In the genomic region with DNA sequence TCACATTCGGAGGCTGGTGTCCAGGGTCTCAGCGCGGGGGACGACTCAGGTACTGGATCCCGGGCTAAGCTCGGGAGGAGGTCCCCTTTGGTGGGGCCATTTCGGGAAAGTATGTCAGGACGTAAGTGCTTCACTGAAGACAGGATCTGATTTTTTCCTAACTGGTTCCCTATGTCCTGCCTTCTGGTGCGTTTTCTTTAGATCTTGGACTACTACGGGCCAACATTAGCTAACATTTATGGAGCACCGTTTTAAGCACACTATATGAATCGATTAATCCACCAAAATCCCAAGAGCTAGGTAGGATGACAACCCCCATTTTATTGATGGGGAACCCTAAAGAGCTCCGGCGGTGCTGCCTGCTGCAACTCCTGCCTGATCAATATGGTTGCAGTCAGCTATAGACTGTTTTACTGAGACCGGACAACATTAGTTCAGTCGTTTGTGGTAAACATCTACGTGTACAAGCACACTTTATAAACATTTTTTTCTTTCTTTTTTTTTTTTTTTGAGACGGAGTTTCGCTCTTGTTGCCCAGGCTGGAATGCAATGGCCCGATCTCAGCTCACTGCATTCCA, we compare ENCODE assay signal across 8 cellular contexts. TPM values are rescaled to one million over a fixed set of nuclear protein-coding genes. Genes with fewer than 3 reads are reported as not detected.
DNase-seq lines count a peak whose midpoint lies in the region; FAIRE-seq and TF ChIP-seq lines count a peak whose summit lies in the region.

No MANE protein-coding gene starts in this region.

- peak overlapping the region; percentile 99 for H3K4me3 Mint-ChIP-seq in activated naive CD4-positive, alpha-beta T cell treated with anti-CD3 and anti-CD28 coated beads, Interleukin-2, amount 10 ng/mL, durations not matched to agents 7 days and 5 days

- 1 to 3% (median 1%) methylated on average over 20 of the region's 20 CpGs for WGBS in small intestine, 3 donors

- no peak for FAIRE-seq in small intestine (lab: Jason Lieb, UNC)

- POLR2A ChIA-PET in GM10248 (lab: Yijun Ruan, JAX) = interaction anchor here (0.5 to 9.0 kb wide), 21 partner anchors 9 to 265 kb away, joined by 3 to 236 read pairs (median 7); partner anchors contain the start of genes C11orf98, CSKMT, GNG3 and HNRNPUL2

- CTCF ChIA-PET in activated naive CD4-positive, alpha-beta T cell treated with anti-CD3 and anti-CD28 coated beads, Interleukin-2, amount 10 ng/mL, durations not matched to agents 7 days and 5 days (lab: Charles Lee) = interaction anchor here (0.8 to 1.9 kb wide), 6 partner anchors 12 to 213 kb away, joined by 3 to 8 read pairs (median 3); partner anchors contain the start of genes SLC3A2 and TMEM179B
- CTCF ChIA-PET in GM10248 (lab: Yijun Ruan, JAX) = interaction anchor here (0.9 to 2.8 kb wide), 10 partner anchors 10 to 162 kb away, joined by 3 to 16 read pairs (median 4); partner anchors contain the start of genes SLC3A2, TMEM179B and ZBTB3

- H3K27me3 Mint-ChIP-seq in activated naive CD4-positive, alpha-beta T cell treated with anti-CD3 and anti-CD28 coated beads, Interleukin-2, amount 10 ng/mL, durations not matched to agents 7 days and 5 days = peaks cover 4% of the 10 kb centered on the region

- H3K27ac ChIP-seq in WERI-Rb-1 = peak overlapping the region; percentile 92
- peak overlapping the region; percentile 65 to 70 for H3K27ac ChIP-seq in right atrium auricular region
- H3K27ac ChIP-seq in small intestine (ENCODE audit: low read depth in 1 of 2, low read length in 1 of 2) = peak overlapping the region in 1 of 2 donors; percentile 88

- H3K27ac Mint-ChIP-seq in activated naive CD4-positive, alpha-beta T cell treated with anti-CD3 and anti-CD28 coated beads, Interleukin-2, amount 10 ng/mL, durations not matched to agents 7 days and 5 days = peak overlapping the region; percentile 96

- peak; percentile 37 for DNase-seq in activated naive CD4-positive, alpha-beta T cell treated with anti-CD3 and anti-CD28 coated beads, Interleukin-2, amount 10 ng/mL, durations not matched to agents 7 days and 5 days
- DNase-seq in activated naive CD4-positive, alpha-beta T cell treated with anti-CD3 and anti-CD28 coated beads, Interleukin-2, amount 50 U/mL, for 16 hours = no peak
- DNase-seq in WERI-Rb-1 = no peak
- DNase-seq in right atrium auricular region (ENCODE audit: low spot score) = no peak
- DNase-seq in small intestine = no peak
- DNase-seq in amygdala (lab: John Stamatoyannopoulos, UW) = no peak
- DNase-seq in SHP77 treated with DMSO at 0.1 percent for 48 hours (lab: John Stamatoyannopoulos, UW) = no peak
- DNase-seq in GM10248 (ENCODE audit: extremely low spot score) = no peak

- H3K9me3 ChIP-seq in WERI-Rb-1 (ENCODE audit: severe bottlenecking) = no peaks in the 10 kb centered on the region
- no peaks in the 10 kb centered on the region for H3K9me3 ChIP-seq in right atrium auricular region
- H3K9me3 ChIP-seq in small intestine (ENCODE audit: control insufficient read depth, low read depth) = no peaks in the 10 kb centered on the region

- H3K4me1 ChIP-seq in right atrium auricular region (peaks cover 0 to 32% of the 10 kb centered on the region in 2 donors), small intestine (ENCODE audit: control insufficient read depth in 2 of 2, insufficient read depth in 1 of 2, low read depth in 1 of 2, low read length in 1 of 2) (peaks cover 4 to 6% of the 10 kb centered on the region in 2 donors)

- no peaks in the 10 kb centered on the region for H3K9me3 Mint-ChIP-seq in activated naive CD4-positive, alpha-beta T cell treated with anti-CD3 and anti-CD28 coated beads, Interleukin-2, amount 10 ng/mL, durations not matched to agents 7 days and 5 days

- peaks cover 44% of the 10 kb centered on the region for H3K36me3 Mint-ChIP-seq in activated naive CD4-positive, alpha-beta T cell treated with anti-CD3 and anti-CD28 coated beads, Interleukin-2, amount 10 ng/mL, durations not matched to agents 7 days and 5 days

- H3K4me3 ChIP-seq in WERI-Rb-1 (ENCODE audit: low read depth, low read length) = peak overlapping the region; percentile 91
- peak overlapping the region; percentile 51 to 78 for H3K4me3 ChIP-seq in right atrium auricular region
- H3K4me3 ChIP-seq in small intestine (ENCODE audit: low read depth in 1 of 2, low read length in 2 of 2) = peak overlapping the region; percentile 45 to 57

- peaks cover 55% of the 10 kb centered on the region for H3K36me3 ChIP-seq in WERI-Rb-1
- H3K36me3 ChIP-seq in right atrium auricular region = peaks cover 29% of the 10 kb centered on the region
- peaks cover 13 to 15% of the 10 kb centered on the region in 2 donors for H3K36me3 ChIP-seq in small intestine (ENCODE audit: control insufficient read depth in 2 of 2, insufficient read depth in 2 of 2, low read length in 2 of 2)

- H3K27me3 ChIP-seq in WERI-Rb-1 (ENCODE audit: insufficient read depth, low read depth, severe bottlenecking) (no peaks in the 10 kb centered on the region), right atrium auricular region (no peaks in the 10 kb centered on the region), small intestine (ENCODE audit: control insufficient read depth in 2 of 2, insufficient read depth in 2 of 2, low read length in 2 of 2) (no peaks in the 10 kb centered on the region)

- H3K4me1 Mint-ChIP-seq in activated naive CD4-positive, alpha-beta T cell treated with anti-CD3 and anti-CD28 coated beads, Interleukin-2, amount 10 ng/mL, durations not matched to agents 7 days and 5 days = peaks cover 80% of the 10 kb centered on the region

- no peak for TF ChIP-seq CTCF in WERI-Rb-1 (IDR thresholded peaks at IDR 0.05; ENCODE audit: low read depth, low read length)
- TF ChIP-seq CTCF in right atrium auricular region (IDR thresholded peaks at IDR 0.05) = no peak
- TF ChIP-seq CTCF in GM10248 (IDR thresholded peaks at IDR 0.05; ENCODE audit: control extremely low read depth, extremely low read depth, low read depth, missing control alignments) = no peak

RNA-seq across cellular contexts. Expression of gene WDR74, which starts 17.0 kb away (rescaled TPM):
- total RNA-seq in right atrium auricular region = 10 to 100 TPM; 17.8 to 26.8 TPM
- 10 to 100 TPM; 30.3 to 47.5 (median 34.0) TPM for polyA plus RNA-seq in small intestine

RNA-seq across cellular contexts. Expression of gene TEX54, which starts 23.8 kb away (rescaled TPM):
- not detected for total RNA-seq in right atrium auricular region
- polyA plus RNA-seq in small intestine = not detected

RNA-seq across cellular contexts. Expression of gene SLC3A2, which starts 24.3 kb away (rescaled TPM):
- total RNA-seq in right atrium auricular region = 10 to 100 TPM; 27.7 to 64.9 TPM
- polyA plus RNA-seq in small intestine = 100 to 1,000 TPM; 124 to 200 (median 176) TPM

RNA-seq across cellular contexts. Expression of gene STX5, which starts 24.6 kb away (rescaled TPM):
- 10 to 100 TPM; 15.2 to 24.7 TPM for total RNA-seq in right atrium auricular region
- 10 to 100 TPM; 22.6 to 38.6 (median 24.8) TPM for polyA plus RNA-seq in small intestine

RNA-seq across cellular contexts. Expression of gene NXF1, which starts 51.2 kb away (rescaled TPM):
- 10 to 100 TPM; 33.9 to 35.9 TPM for total RNA-seq in right atrium auricular region
- 100 to 1,000 TPM in 2 of 3 donors, 10 to 100 TPM in 1; 48.2 to 188 (median 131) TPM for polyA plus RNA-seq in small intestine
